In genomic region chr1:6280761-6281451, GRCh38 we compare ENCODE assay signal across 11 cellular contexts. TPM values are rescaled to one million over a fixed set of nuclear protein-coding genes. Genes with fewer than 3 reads are reported as not detected.
A peak's percentile ranks its signal among the peaks of the same experiment; 100 is the strongest.
DNase-seq lines count a peak whose midpoint lies in the region; ATAC-seq and TF ChIP-seq lines count a peak whose summit lies in the region.
"Had no signal": no experiment of that assay in that cellular context is flagged by ENCODE, and none has a peak within 500 bp of the region (broad histone marks: within the 10 kb centered on the region; RNA-seq: fewer than 3 reads in every experiment).

No MANE protein-coding gene starts in this region.

- H3K79me2 ChIP-seq in KMS-11 (ENCODE audit: insufficient read depth, low read depth), result no peaks in the 10 kb centered on the region

- no peaks in the 10 kb centered on the region for H4K20me1 ChIP-seq in KMS-11 (ENCODE audit: insufficient read depth)

- ATAC-seq in lower lobe of right lung (peak; percentile 54 to 80), GM19395 (IDR thresholded peaks at IDR 0.05; ENCODE audit: unreplicated experiment) (no peak), GM19023 (IDR thresholded peaks at IDR 0.05; ENCODE audit: unreplicated experiment) (no peak)

- TF ChIP-seq CTCF in AG04450 (IDR thresholded peaks at IDR 0.05; ENCODE audit: low read depth, low read length) (peak; percentile 44), KMS-11 (conservative IDR thresholded peaks at IDR 0.05; ENCODE audit: low read depth, low read length) (peak; percentile 23; the same call in 1 of the 2 replicates), lower lobe of right lung (IDR thresholded peaks at IDR 0.05) (peak; percentile 38)

- H3K4me3 ChIP-seq in AG04450 (ENCODE audit: low read depth, low read length) (no peak overlapping the region), KMS-11 (IDR thresholded peaks at IDR 0.05; ENCODE audit: insufficient read depth, low read depth, low read length) (no peak overlapping the region), lower lobe of right lung (peak overlapping the region; percentile 37)

- CTCF ChIA-PET in AG04450 (lab: Charles Lee), result interaction anchor here (1.0 kb wide), 1 partner anchor 34 kb away, joined by 3 read pairs; no protein-coding TSS in a partner anchor

- no peak for DNase-seq in AG04450 (ENCODE audit: low read depth, low spot score)
- DNase-seq in ecto neural progenitor cell (ENCODE audit: low spot score), result peak; percentile 74
- peak; percentile 84 for DNase-seq in lower lobe of right lung
- no peak for DNase-seq in activated CD4-positive, alpha-beta T cell treated with anti-CD3 and anti-CD28 coated beads for 4 hours
- no peak for DNase-seq in NCI-H1436 (lab: John Stamatoyannopoulos, UW)
- DNase-seq: activated T-cell treated with anti-CD3 and anti-CD28 coated beads, Interleukin-2, amount 50 U/mL, for 48 hours; midbrain; NCI-H1092 had no signal

- no peak overlapping the region for H3K4me2 ChIP-seq in KMS-11

- H3K4me1 ChIP-seq in KMS-11 (ENCODE audit: low read depth, poor library complexity, severe bottlenecking), result no peaks in the 10 kb centered on the region
- peaks cover 6% of the 10 kb centered on the region for H3K4me1 ChIP-seq in lower lobe of right lung

- H3K9me3 ChIP-seq in AG04450 (ENCODE audit: control insufficient read depth, insufficient read depth, low read length) (no peaks in the 10 kb centered on the region; the same call in 1 of the 2 replicates), lower lobe of right lung (no peaks in the 10 kb centered on the region)

- H3K36me3 ChIP-seq in KMS-11 (ENCODE audit: insufficient read depth) (no peaks in the 10 kb centered on the region), lower lobe of right lung (no peaks in the 10 kb centered on the region)

- intact Hi-C loops in lower lobe of right lung (cut with DNase I), result no loop called here

- H3K27me3 ChIP-seq in AG04450 (ENCODE audit: control insufficient read depth, insufficient read depth, low read length), result no peaks in the 10 kb centered on the region
- no peaks in the 10 kb centered on the region for H3K27me3 ChIP-seq in KMS-11 (ENCODE audit: insufficient read depth, low read depth)
- H3K27me3 ChIP-seq in lower lobe of right lung (ENCODE audit: low read depth), result no peaks in the 10 kb centered on the region

- H2AFZ ChIP-seq in KMS-11 (ENCODE audit: low read depth), result no peak overlapping the region

- POLR2A ChIA-PET in AG04450 (lab: Yijun Ruan, JAX), result no interaction called here

- H3K27ac ChIP-seq in AG04450 (ENCODE audit: low read depth, low read length), result no peak overlapping the region
- H3K27ac ChIP-seq in KMS-11, result no peak overlapping the region
- H3K27ac ChIP-seq in lower lobe of right lung, result peak overlapping the region; percentile 67

- H3K9ac ChIP-seq in KMS-11, result no peak overlapping the region

RNA-seq across cellular contexts. Expression of gene GPR153, which starts 20.0 kb away (rescaled TPM):
- 4.7 and 6.1 TPM in 2 replicates for polyA plus RNA-seq in AG04450 (2011; rRNA removed)
- 5.3 and 7.0 TPM in 2 replicates for polyA minus RNA-seq in AG04450 (2011; rRNA and poly(A)+ RNA removed)
- total RNA-seq in lower lobe of right lung, result 16.6 TPM

RNA-seq across cellular contexts. Expression of gene HES3, which starts 36.9 kb away (rescaled TPM):
- not detected in 2 replicates for polyA plus RNA-seq in AG04450 (2011; rRNA removed)
- polyA minus RNA-seq in AG04450 (2011; rRNA and poly(A)+ RNA removed), result not detected in 2 replicates
- not detected for total RNA-seq in lower lobe of right lung

RNA-seq across cellular contexts. Expression of gene ICMT, which starts 45.1 kb away (rescaled TPM):
- polyA plus RNA-seq in AG04450 (2011; rRNA removed), result 59.3 and 65.3 TPM in 2 replicates
- polyA minus RNA-seq in AG04450 (2011; rRNA and poly(A)+ RNA removed), result 54.5 and 58.4 TPM in 2 replicates
- 49.0 TPM for total RNA-seq in lower lobe of right lung

Comparison
In these comparisons a context has a peak if more than half of its experiments do, and no peak if none do; other contexts are left out.
1. DNase-seq: peak in ecto neural progenitor cell (single experiment) and lower lobe of right lung (single experiment); none in AG04450 (single experiment), activated CD4-positive, alpha-beta T cell treated with anti-CD3 and anti-CD28 coated beads for 4 hours (0 of 2) and NCI-H1436 (single experiment).
2. ATAC-seq: peak in lower lobe of right lung (2 of 2); none in GM19395 (single experiment) and GM19023 (single experiment).
3. Peak in every context shown above with its lines, with median percentiles within 50 percentile points of each other: CTCF ChIP-seq.